ENCODE assay signal across 14 cellular contexts in genomic region chr1:154441241-154441888, GRCh38. TPM values are rescaled to one million over a fixed set of nuclear protein-coding genes. Genes with fewer than 3 reads are reported as not detected.
DNase-seq lines count a peak whose midpoint lies in the region; ATAC-seq, FAIRE-seq and TF ChIP-seq lines count a peak whose summit lies in the region.
"Had no signal": no experiment of that assay in that cellular context is flagged by ENCODE, and none has a peak within 500 bp of the region (broad histone marks: within the 10 kb centered on the region; RNA-seq: fewer than 3 reads in every experiment).

No MANE protein-coding gene starts in this region.

- CTCF ChIA-PET in A549 (lab: Yijun Ruan, JAX): interaction anchor here (1.1 to 3.0 kb wide), 4 partner anchors 9 to 115 kb away, joined by 3 to 11 read pairs (median 4); no protein-coding TSS in a partner anchor
- CTCF ChIA-PET in naive thymus-derived CD4-positive, alpha-beta T cell (lab: Charles Lee): interaction anchor here (0.6 to 3.6 kb wide), 15 partner anchors 10 to 120 kb away, joined by 3 to 29 read pairs (median 4); partner anchors contain the start of gene IL6R

- H3K27me3 ChIP-seq in naive thymus-derived CD4-positive, alpha-beta T cell (ENCODE audit: control insufficient read depth in 2 of 2, insufficient read depth in 2 of 2, low read length in 2 of 2): no peaks in the 10 kb centered on the region
- no peaks in the 10 kb centered on the region for H3K27me3 ChIP-seq in vagina
- H3K27me3 ChIP-seq: SJCRH30 had no signal

- 78% methylated on average over 8 of the region's 8 CpGs for WGBS in A549 (ENCODE audit: missing lambda C conversion rate)

- H3K4me2 ChIP-seq in A549: peak overlapping the region; percentile 8; the same call in 2 of the 3 replicates

- H3K4me3 Mint-ChIP-seq in CD14-positive monocyte: peak overlapping the region in 1 of 2 donors; percentile 14
- H3K4me3 Mint-ChIP-seq in activated naive CD8-positive, alpha-beta T cell: peak overlapping the region; percentile 74
- peak overlapping the region; percentile 5 to 87 (median 76) for H3K4me3 Mint-ChIP-seq in naive thymus-derived CD4-positive, alpha-beta T cell

- H3K27ac Mint-ChIP-seq in CD14-positive monocyte: peak overlapping the region; percentile 50 to 99 (median 79)
- peak overlapping the region; percentile 98 for H3K27ac Mint-ChIP-seq in activated naive CD8-positive, alpha-beta T cell
- H3K27ac Mint-ChIP-seq in naive thymus-derived CD4-positive, alpha-beta T cell: peak overlapping the region in 8 of 9 donors; percentile 91 to 99 (median 96)

- peaks cover 0 to 4% (median 0%) of the 10 kb centered on the region in 3 donors for H3K27me3 Mint-ChIP-seq in CD14-positive monocyte (ENCODE audit: low read depth in 3 of 3)
- H3K27me3 Mint-ChIP-seq in activated naive CD8-positive, alpha-beta T cell: no peaks in the 10 kb centered on the region
- no peaks in the 10 kb centered on the region for H3K27me3 Mint-ChIP-seq in naive thymus-derived CD4-positive, alpha-beta T cell

- TF ChIP-seq CTCF in A549 (IDR thresholded peaks at IDR 0.05): no peak
- no peak for TF ChIP-seq CTCF in CD14-positive monocyte (IDR thresholded peaks at IDR 0.05)
- no peak for TF ChIP-seq CTCF in vagina (IDR thresholded peaks at IDR 0.05)

- no peak for TF ChIP-seq EP300 in A549 (IDR thresholded peaks at IDR 0.05)

- H3K4me1 ChIP-seq in A549 (peaks cover 33% of the 10 kb centered on the region), vagina (peaks cover 35% of the 10 kb centered on the region)
- H3K4me1 ChIP-seq in naive thymus-derived CD4-positive, alpha-beta T cell (ENCODE audit: control insufficient read depth in 2 of 2, insufficient read depth in 2 of 2, low read length in 2 of 2): peaks cover 11 to 69% of the 10 kb centered on the region in 2 donors

- DNase-seq in A549 (ENCODE audit: low read depth in 1 of 2, low spot score in 1 of 2): no peak
- DNase-seq in CD14-positive monocyte (ENCODE audit: low spot score): no peak
- peak in 6 of 9 donors; percentile 40 to 58 (median 57) for DNase-seq in naive thymus-derived CD4-positive, alpha-beta T cell
- DNase-seq in vagina (ENCODE audit: extremely low spot score in 2 of 2): no peak
- no peak for DNase-seq in MV-4-11 (lab: John Stamatoyannopoulos, UW)
- DNase-seq: HCEC 1CT; SJCRH30; stimulated activated CD4-positive, alpha-beta T cell treated with anti-CD3 and anti-CD28 coated beads, Interleukin-4, amount 100 ng/mL, for 4 hours had no signal

- peaks cover 80 to 97% of the 10 kb centered on the region in 2 donors for H3K36me3 Mint-ChIP-seq in CD14-positive monocyte
- peaks cover 23% of the 10 kb centered on the region for H3K36me3 Mint-ChIP-seq in activated naive CD8-positive, alpha-beta T cell
- peaks cover 2 to 38% (median 32%) of the 10 kb centered on the region in 5 donors for H3K36me3 Mint-ChIP-seq in naive thymus-derived CD4-positive, alpha-beta T cell

- peak overlapping the region in 1 of 2 experiments; percentile 55; a peak in 3 of 6 replicates for H3K27ac ChIP-seq in A549
- peak overlapping the region; percentile 78 for H3K27ac ChIP-seq in naive thymus-derived CD4-positive, alpha-beta T cell (ENCODE audit: low read depth, low read length)
- no peak overlapping the region for H3K27ac ChIP-seq in vagina
- H3K27ac ChIP-seq: SJCRH30 had no signal

- POLR2A ChIA-PET in A549 (lab: Yijun Ruan, JAX): interaction anchor here (0.6 kb wide), 1 partner anchor 94 kb away, joined by 3 read pairs; no protein-coding TSS in a partner anchor
- POLR2A ChIA-PET in naive thymus-derived CD4-positive, alpha-beta T cell (lab: Charles Lee): interaction anchor here (0.6 to 8.3 kb wide), 10 partner anchors 9 to 876 kb away, joined by 3 to 71 read pairs (median 5); partner anchors contain the start of genes IL6R and S100A2

- no peak for TF ChIP-seq RAD21 in A549 (conservative IDR thresholded peaks at IDR 0.05 in 1 of 2, IDR thresholded peaks at IDR 0.05 in 1 of 2)

- no peak for FAIRE-seq in A549 (lab: Jason Lieb, UNC)
- FAIRE-seq: GM12878, TTC549, urothelium cell line had no signal

- peaks cover 0 to 1% (median 0%) of the 10 kb centered on the region in 7 donors for H3K9me3 Mint-ChIP-seq in CD14-positive monocyte
- H3K9me3 Mint-ChIP-seq in activated naive CD8-positive, alpha-beta T cell (ENCODE audit: low read depth): no peaks in the 10 kb centered on the region
- H3K9me3 Mint-ChIP-seq in naive thymus-derived CD4-positive, alpha-beta T cell: peaks cover 0 to 3% (median 0%) of the 10 kb centered on the region in 11 donors

- TF ChIP-seq POLR2A in A549 (IDR thresholded peaks at IDR 0.05; ENCODE audit: low read length) (no peak), vagina (IDR thresholded peaks at IDR 0.05) (no peak)

- peaks cover 0 to 34% (median 6%) of the 10 kb centered on the region in 3 experiments for H3K36me3 ChIP-seq in naive thymus-derived CD4-positive, alpha-beta T cell (ENCODE audit: control insufficient read depth in 2 of 3, insufficient read depth in 3 of 3, low read length in 3 of 3)
- H3K36me3 ChIP-seq in vagina: peaks cover 0 to 20% of the 10 kb centered on the region in 2 donors
- H3K36me3 ChIP-seq: SJCRH30 had no signal

- no peak for ATAC-seq in A549
- ATAC-seq in naive thymus-derived CD4-positive, alpha-beta T cell: peak; percentile 71
- no peak for ATAC-seq in GM18511 (IDR thresholded peaks at IDR 0.05; ENCODE audit: unreplicated experiment)
- ATAC-seq: GM12878 had no signal

- intact Hi-C loops in CD14-positive monocyte (cut with micrococcal nuclease): loop anchor here (2.0 to 5.0 kb wide), 3 partner anchors 15 to 39 kb away; no protein-coding TSS in a partner anchor
- intact Hi-C loops in naive thymus-derived CD4-positive, alpha-beta T cell (cut with micrococcal nuclease): loop anchor here in 1 of 2 donors (1.0 kb wide), 3 partner anchors 22 to 37 kb away; no protein-coding TSS in a partner anchor
- intact Hi-C loops in vagina (cut with DNase I): no loop called here

- no peak overlapping the region for H3K4me3 ChIP-seq in A549
- peak overlapping the region; percentile 36 for H3K4me3 ChIP-seq in naive thymus-derived CD4-positive, alpha-beta T cell (ENCODE audit: low read length)
- no peak overlapping the region for H3K4me3 ChIP-seq in vagina
- H3K4me3 ChIP-seq: GM12878, K562, SJCRH30 had no signal

- H3K4me1 Mint-ChIP-seq in CD14-positive monocyte: peaks cover 43% of the 10 kb centered on the region
- H3K4me1 Mint-ChIP-seq in activated naive CD8-positive, alpha-beta T cell (ENCODE audit: low read depth): peaks cover 67% of the 10 kb centered on the region
- H3K4me1 Mint-ChIP-seq in naive thymus-derived CD4-positive, alpha-beta T cell: peaks cover 54 to 85% (median 72%) of the 10 kb centered on the region in 7 donors

- H3K9me3 ChIP-seq in A549: no peaks in the 10 kb centered on the region
- no peaks in the 10 kb centered on the region for H3K9me3 ChIP-seq in naive thymus-derived CD4-positive, alpha-beta T cell (ENCODE audit: control insufficient read depth in 2 of 3, low read length in 3 of 3)
- H3K9me3 ChIP-seq in vagina: no peaks in the 10 kb centered on the region
- H3K9me3 ChIP-seq: SJCRH30 had no signal

TF ChIP-seq in A549, 52 proteins besides CTCF, POLR2A, EP300 and RAD21:
- TF ChIP-seq HOXB13 (CRISPR knock-in tag; IDR thresholded peaks at IDR 0.05; ENCODE audit: low read depth) (no peak), HMGXB4 (CRISPR knock-in tag; IDR thresholded peaks at IDR 0.05; ENCODE audit: borderline replicate concordance) (no peak), RNF2 (IDR thresholded peaks at IDR 0.05; ENCODE audit: borderline replicate concordance, low read depth) (no peak), ESRRA (IDR thresholded peaks at IDR 0.05; ENCODE audit: borderline replicate concordance, low read length) (no peak), CHD4 (IDR thresholded peaks at IDR 0.05; ENCODE audit: borderline replicate concordance) (no peak), ELK1 (IDR thresholded peaks at IDR 0.05; ENCODE audit: low read depth, low read length) (no peak), BHLHE40 (IDR thresholded peaks at IDR 0.05; ENCODE audit: low read depth, low read length) (no peak), JUN (IDR thresholded peaks at IDR 0.05) (no peak), ZFP36 (IDR thresholded peaks at IDR 0.05; ENCODE audit: borderline replicate concordance, partially characterized antibody) (no peak)

RNA-seq across cellular contexts. Expression of gene IL6R, which starts 36.2 kb away (rescaled TPM):
- 2.7 and 3.0 TPM in 2 replicates for polyA plus RNA-seq in A549 (2011; rRNA removed)
- 3.0 and 3.3 TPM in 2 replicates for polyA plus RNA-seq in A549 (2012; cell fraction: cytosol; rRNA removed)
- 2.4 and 4.3 TPM in 2 replicates for polyA plus RNA-seq in A549 (2012; cell fraction: nucleus; rRNA removed)
- 1.8 to 2.2 TPM (median 1.8 TPM) in 3 replicates for polyA plus RNA-seq in A549 (2017; fragmentation: RNase III; extraction: RNeasy Plus Mini Kit Qiagen cat#74134 plus additional on column Dnase treatment)
- polyA minus RNA-seq in A549 (2011; rRNA and poly(A)+ RNA removed): 6.1 and 7.1 TPM in 2 replicates
- 10 to 100 TPM; 56.4 to 81.7 TPM for polyA plus RNA-seq in CD14-positive monocyte
- 10 to 100 TPM in 4 of 5 experiments, 1 to 10 TPM in 1; 5.2 to 91.6 (median 85.6) TPM for total RNA-seq in naive thymus-derived CD4-positive, alpha-beta T cell
- 10 to 100 TPM; 55.1 to 66.3 TPM for polyA plus RNA-seq in naive thymus-derived CD4-positive, alpha-beta T cell
- 50.8 TPM for total RNA-seq in vagina

Comparison
In these comparisons a context has a peak if more than half of its experiments do, and no peak if none do; other contexts are left out.
1. DNase-seq: peak in naive thymus-derived CD4-positive, alpha-beta T cell (6 of 9); none in A549 (0 of 2), CD14-positive monocyte (single experiment), vagina (0 of 2) and MV-4-11 (single experiment).
2. RNA of gene IL6R, which starts 36.2 kb away (polyA plus RNA-seq): 56.4 to 81.7 TPM in CD14-positive monocyte and 55.1 to 66.3 TPM in naive thymus-derived CD4-positive, alpha-beta T cell; 1.8 to 4.3 TPM in A549; every median in the first group is over 10 times any median in the second.
3. Peak in every context shown above with its lines, with median percentiles within 50 percentile points of each other: H3K27ac Mint-ChIP-seq.